ENCODE assay signal across 10 cellular contexts in the genomic region with DNA sequence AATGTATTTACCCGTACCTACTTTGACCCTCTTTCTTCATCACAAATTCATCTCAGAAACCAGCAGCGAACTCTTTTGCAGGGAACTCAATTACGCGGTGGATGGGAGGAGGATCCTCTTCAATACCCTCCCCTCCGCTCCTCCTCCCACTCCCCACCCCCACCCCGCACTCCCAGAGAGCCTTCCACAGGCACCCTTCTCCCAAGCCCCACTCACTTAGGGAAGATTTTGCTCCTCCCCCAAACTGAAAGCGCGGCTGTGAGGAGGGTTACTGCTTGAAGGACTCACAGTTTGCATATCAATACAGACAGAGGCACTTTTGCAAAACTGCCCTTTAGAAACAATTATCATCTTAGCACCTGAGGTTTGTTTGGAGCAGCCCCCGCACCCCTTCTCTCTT. TPM values are rescaled to one million over a fixed set of nuclear protein-coding genes. Genes with fewer than 3 reads are reported as not detected.
DNase-seq lines count a peak whose midpoint lies in the region; ATAC-seq and TF ChIP-seq lines count a peak whose summit lies in the region.
"Had no signal": no experiment of that assay in that cellular context is flagged by ENCODE, and none has a peak within 500 bp of the region (broad histone marks: within the 10 kb centered on the region; RNA-seq: fewer than 3 reads in every experiment).

No MANE protein-coding gene starts in this region.

- no peaks in the 10 kb centered on the region for H3K9me3 Mint-ChIP-seq in glutamatergic neuron (ENCODE audit: unreplicated experiment)

- no peak overlapping the region for H2AK5ac ChIP-seq in neuronal stem cell (ENCODE audit: low read depth, low read length)

- no peak overlapping the region for H3K9ac ChIP-seq in neuronal stem cell (ENCODE audit: low read depth, low read length, poor library complexity)

- H2BK120ac ChIP-seq in neuronal stem cell (ENCODE audit: low read depth, low read length): no peak overlapping the region

- H3K27me3 Mint-ChIP-seq in glutamatergic neuron (ENCODE audit: unreplicated experiment): no peaks in the 10 kb centered on the region

- H3K27ac Mint-ChIP-seq in glutamatergic neuron (ENCODE audit: unreplicated experiment): no peak overlapping the region

- H3K36me3 ChIP-seq in neuronal stem cell (replicated peaks in 1 of 2; ENCODE audit: control insufficient read depth in 2 of 2, insufficient read depth in 2 of 2, low read length in 2 of 2) (no peaks in the 10 kb centered on the region), Peyer's patch (no peaks in the 10 kb centered on the region)
- H3K36me3 ChIP-seq: uterus had no signal

- H3K14ac ChIP-seq in neuronal stem cell (ENCODE audit: low read length): no peak overlapping the region

- peaks cover 0 to 4% of the 10 kb centered on the region in 2 donors for H3K4me1 ChIP-seq in neuronal stem cell (ENCODE audit: control insufficient read depth in 2 of 2, insufficient read depth in 1 of 2, low read depth in 1 of 2, low read length in 2 of 2)
- H3K4me1 ChIP-seq in Peyer's patch: no peaks in the 10 kb centered on the region
- H3K4me1 ChIP-seq: uterus had no signal

- no peak overlapping the region for H3K4ac ChIP-seq in neuronal stem cell (ENCODE audit: low read length)

- peaks cover 2% of the 10 kb centered on the region for H3K79me1 ChIP-seq in neuronal stem cell (ENCODE audit: low read depth, low read length)

- no peak overlapping the region for H4K91ac ChIP-seq in neuronal stem cell (ENCODE audit: low read depth, low read length, poor library complexity)

- peaks cover 0 to 22% (median 0%) of the 10 kb centered on the region in 3 experiments for H3K27me3 ChIP-seq in neuronal stem cell (ENCODE audit: control insufficient read depth in 3 of 3, insufficient read depth in 3 of 3, low read depth in 1 of 3, low read length in 3 of 3)
- no peaks in the 10 kb centered on the region for H3K27me3 ChIP-seq in Peyer's patch
- H3K27me3 ChIP-seq: uterus had no signal

- H3K23ac ChIP-seq in neuronal stem cell (ENCODE audit: low read depth, low read length, poor library complexity): no peak overlapping the region

- H4K8ac ChIP-seq in neuronal stem cell (ENCODE audit: low read depth, low read length): no peak overlapping the region

- H3K4me1 Mint-ChIP-seq in glutamatergic neuron (ENCODE audit: low read depth, unreplicated experiment): no peaks in the 10 kb centered on the region

- H3K27ac ChIP-seq in neuronal stem cell (replicated peaks; ENCODE audit: low read length) (no peak overlapping the region), Peyer's patch (peak overlapping the region in 1 of 4 donors; percentile 26)
- H3K27ac ChIP-seq: uterus had no signal

- DNase-seq in AG04449 (ENCODE audit: low read depth, low spot score) (no peak), glutamatergic neuron (peak; percentile 21), neuronal stem cell (ENCODE audit: low spot score) (peak; percentile 31), globus pallidus (ENCODE audit: low spot score) (no peak), Peyer's patch (no peak), ureter (ENCODE audit: low spot score) (no peak), NCI-H146 treated with DMSO at 0.1 percent for 48 hours (lab: John Stamatoyannopoulos, UW; ENCODE audit: unreplicated experiment) (no peak)
- DNase-seq: activated gamma-delta T cell had no signal

- CTCF ChIA-PET in AG04449 (lab: Yijun Ruan, JAX): no interaction called here

- TF ChIP-seq POLR2A in Peyer's patch (IDR thresholded peaks at IDR 0.05): no peak

- H2BK5ac ChIP-seq in neuronal stem cell (ENCODE audit: low read length): no peak overlapping the region

- peak overlapping the region; percentile 40 for H3K4me2 ChIP-seq in neuronal stem cell (ENCODE audit: insufficient read depth, low read length, poor library complexity, severe bottlenecking)

- no peak overlapping the region for H2BK15ac ChIP-seq in neuronal stem cell (ENCODE audit: low read length)

- WGBS in neuronal stem cell (ENCODE audit: extremely low coverage in 2 of 2, insufficient read length in 2 of 2, insufficient replicate concordance in 1 of 2), 2 donors: no CpG with 5 or more reads among the region's 9 CpGs

- no peak overlapping the region for H2BK12ac ChIP-seq in neuronal stem cell (ENCODE audit: low read length)

- peak overlapping the region; percentile 32 for H3K4me3 ChIP-seq in AG04449 (ENCODE audit: low read depth, low read length)
- H3K4me3 ChIP-seq in neuronal stem cell (ENCODE audit: low read length in 2 of 2): peak overlapping the region in 1 of 2 donors; percentile 70
- peak overlapping the region in 2 of 4 donors; percentile 27 to 34 for H3K4me3 ChIP-seq in Peyer's patch

- no peaks in the 10 kb centered on the region for H3K9me3 ChIP-seq in neuronal stem cell (replicated peaks in 1 of 2; ENCODE audit: control insufficient read depth in 2 of 2, insufficient read depth in 1 of 2, low read depth in 1 of 2, low read length in 2 of 2)
- H3K9me3 ChIP-seq in Peyer's patch: no peaks in the 10 kb centered on the region
- H3K9me3 ChIP-seq: uterus had no signal

- peak overlapping the region; percentile 78 for H3K4me3 Mint-ChIP-seq in glutamatergic neuron (ENCODE audit: unreplicated experiment)

- ATAC-seq in SK-N-SH treated with all-trans-retinoic acid at 6 μM for 48 hours: peak; percentile 13; the same call in 1 of the 3 replicates

- POLR2A ChIA-PET in AG04449 (lab: Yijun Ruan, JAX): no interaction called here

- H3K36me3 Mint-ChIP-seq in glutamatergic neuron (ENCODE audit: unreplicated experiment): no peaks in the 10 kb centered on the region

- no peak overlapping the region for H2AFZ ChIP-seq in neuronal stem cell (ENCODE audit: low read length)

- TF ChIP-seq CTCF in AG04449 (IDR thresholded peaks at IDR 0.05; ENCODE audit: insufficient read depth, low read length, missing control alignments) (no peak), glutamatergic neuron (IDR thresholded peaks at IDR 0.05; ENCODE audit: partially characterized antibody, unreplicated experiment) (no peak), Peyer's patch (IDR thresholded peaks at IDR 0.05) (no peak)

- H3K18ac ChIP-seq in neuronal stem cell (ENCODE audit: low read length): no peak overlapping the region

TF ChIP-seq in SK-N-SH treated with all-trans-retinoic acid at 6 μM for 48 hours, 23 proteins besides CTCF, POLR2A, EP300 and RAD21:
- TF ChIP-seq ZNF565 (CRISPR knock-in tag; conservative IDR thresholded peaks at IDR 0.05; ENCODE audit: low read depth) (no peak), ZNF70 (CRISPR knock-in tag; IDR thresholded peaks at IDR 0.05) (no peak), ESRRG (CRISPR knock-in tag; IDR thresholded peaks at IDR 0.05) (no peak), TOX (CRISPR knock-in tag; IDR thresholded peaks at IDR 0.05; ENCODE audit: borderline replicate concordance) (no peak)
- TF ChIP-seq, protein P1, sequence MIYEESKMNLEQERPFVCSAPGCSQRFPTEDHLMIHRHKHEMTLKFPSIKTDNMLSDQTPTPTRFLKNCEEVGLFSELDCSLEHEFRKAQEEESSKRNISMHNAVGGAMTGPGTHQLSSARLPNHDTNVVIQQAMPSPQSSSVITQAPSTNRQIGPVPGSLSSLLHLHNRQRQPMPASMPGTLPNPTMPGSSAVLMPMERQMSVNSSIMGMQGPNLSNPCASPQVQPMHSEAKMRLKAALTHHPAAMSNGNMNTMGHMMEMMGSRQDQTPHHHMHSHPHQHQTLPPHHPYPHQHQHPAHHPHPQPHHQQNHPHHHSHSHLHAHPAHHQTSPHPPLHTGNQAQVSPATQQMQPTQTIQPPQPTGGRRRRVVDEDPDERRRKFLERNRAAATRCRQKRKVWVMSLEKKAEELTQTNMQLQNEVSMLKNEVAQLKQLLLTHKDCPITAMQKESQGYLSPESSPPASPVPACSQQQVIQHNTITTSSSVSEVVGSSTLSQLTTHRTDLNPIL (CRISPR knock-in tag; IDR thresholded peaks at IDR 0.05; ENCODE audit: low read depth): no peak
TF ChIP-seq in SK-N-SH treated with all-trans-retinoic acid at 6 μM for 48 hours: peak in this region for 0.

RNA-seq across cellular contexts. Expression of gene IL1RAPL1, which starts 1.0 kb away (rescaled TPM):
- 0.66 TPM for total RNA-seq in glutamatergic neuron (ENCODE audit: unreplicated experiment)
- 1.4 TPM for polyA plus RNA-seq in neuronal stem cell (2013, experiment 1 of 2)
- 1.5 TPM for polyA plus RNA-seq in neuronal stem cell (2013, experiment 2 of 2)
- not detected for total RNA-seq in Peyer's patch
- total RNA-seq in ureter: 0.49 TPM

Comparison
In these comparisons a context has a peak if more than half of its experiments do, and no peak if none do; other contexts are left out.
1. DNase-seq: peak in glutamatergic neuron (single experiment) and neuronal stem cell (single experiment); none in AG04449 (single experiment), globus pallidus (single experiment), Peyer's patch (0 of 3), ureter (single experiment) and NCI-H146 treated with DMSO at 0.1 percent for 48 hours (single experiment).